In genomic region chr5:143396353-143396940, GRCh38 we compare ENCODE assay signal across 9 cellular contexts. TPM values are rescaled to one million over a fixed set of nuclear protein-coding genes. Genes with fewer than 3 reads are reported as not detected.
A peak's percentile ranks its signal among the peaks of the same experiment; 100 is the strongest.
DNase-seq lines count a peak whose midpoint lies in the region; ATAC-seq, FAIRE-seq and TF ChIP-seq lines count a peak whose summit lies in the region.
"Had no signal": no experiment of that assay in that cellular context is flagged by ENCODE, and none has a peak within 500 bp of the region (broad histone marks: within the 10 kb centered on the region; RNA-seq: fewer than 3 reads in every experiment).

No MANE protein-coding gene starts in this region.

- H3K27me3 Mint-ChIP-seq in natural killer cell treated with Interleukin-12 subunit alpha and Interleukin-12 subunit beta and Interleukin-15 and Interleukin-18, amount 100 ng/mL, for 72 hours = no peaks in the 10 kb centered on the region

- DNase-seq in GM06990 (ENCODE audit: extremely low read depth, insufficient read length) (peak; percentile 27), bronchial epithelial cell (ENCODE audit: low read depth) (peak; percentile 10), NCI-H1436 (lab: John Stamatoyannopoulos, UW) (no peak), amygdala (lab: John Stamatoyannopoulos, UW) (no peak)
- DNase-seq in natural killer cell treated with Interleukin-12 subunit alpha and Interleukin-12 subunit beta and Interleukin-15 and Interleukin-18, amount 100 ng/mL, for 72 hours (ENCODE audit: low spot score) = no peak
- DNase-seq: SIG-M5 had no signal

- H3K4me1 Mint-ChIP-seq in natural killer cell treated with Interleukin-12 subunit alpha and Interleukin-12 subunit beta and Interleukin-15 and Interleukin-18, amount 100 ng/mL, for 72 hours (ENCODE audit: low read depth in 2 of 2) = peaks cover 45 to 65% of the 10 kb centered on the region in 2 donors

- H3K36me3 ChIP-seq in GM06990 (ENCODE audit: control insufficient read depth, insufficient read depth, low read length) (peaks cover 8% of the 10 kb centered on the region), bronchial epithelial cell (ENCODE audit: control insufficient read depth, insufficient read depth, low read length) (no peaks in the 10 kb centered on the region)

- peak; percentile 24 for ATAC-seq in HG03159 (IDR thresholded peaks at IDR 0.05; ENCODE audit: unreplicated experiment)
- ATAC-seq in natural killer cell treated with Interleukin-12 subunit alpha and Interleukin-12 subunit beta and Interleukin-15 and Interleukin-18, amount 100 ng/mL, for 72 hours = no peak
- no peak for ATAC-seq in HG03095 (IDR thresholded peaks at IDR 0.05; ENCODE audit: unreplicated experiment)
- no peak for ATAC-seq in GM21723 (IDR thresholded peaks at IDR 0.05; ENCODE audit: unreplicated experiment)

- H3K4me3 ChIP-seq in GM06990 (replicated peaks; ENCODE audit: low read depth, low read length) = peak overlapping the region; percentile 94
- H3K4me3 ChIP-seq in bronchial epithelial cell (ENCODE audit: low read depth, low read length) = peak overlapping the region; percentile 12

- FAIRE-seq in bronchial epithelial cell (lab: Jason Lieb, UNC) = no peak

- no peak for TF ChIP-seq CTCF in GM06990 (IDR thresholded peaks at IDR 0.05; ENCODE audit: insufficient read depth, low read length, poor library complexity, severe bottlenecking)
- no peak for TF ChIP-seq CTCF in bronchial epithelial cell (IDR thresholded peaks at IDR 0.05; ENCODE audit: insufficient read depth, low read length, severe bottlenecking)

- H3K9me3 Mint-ChIP-seq in natural killer cell treated with Interleukin-12 subunit alpha and Interleukin-12 subunit beta and Interleukin-15 and Interleukin-18, amount 100 ng/mL, for 72 hours = no peaks in the 10 kb centered on the region

- H3K27ac Mint-ChIP-seq in natural killer cell treated with Interleukin-12 subunit alpha and Interleukin-12 subunit beta and Interleukin-15 and Interleukin-18, amount 100 ng/mL, for 72 hours = peak overlapping the region; percentile 48 to 50

- peaks cover 35% of the 10 kb centered on the region for H3K36me3 Mint-ChIP-seq in natural killer cell treated with Interleukin-12 subunit alpha and Interleukin-12 subunit beta and Interleukin-15 and Interleukin-18, amount 100 ng/mL, for 72 hours

- no peaks in the 10 kb centered on the region for H3K27me3 ChIP-seq in GM06990 (replicated peaks; ENCODE audit: control insufficient read depth, insufficient read depth, low read length)
- H3K27me3 ChIP-seq in bronchial epithelial cell (ENCODE audit: control insufficient read depth, insufficient read depth, low read length) = no peaks in the 10 kb centered on the region

- peak overlapping the region; percentile 97 for H3K4me3 Mint-ChIP-seq in natural killer cell treated with Interleukin-12 subunit alpha and Interleukin-12 subunit beta and Interleukin-15 and Interleukin-18, amount 100 ng/mL, for 72 hours

RNA-seq across cellular contexts. Expression of gene NR3C1, which starts 7.0 kb away (rescaled TPM):
- 35.2 and 41.9 TPM in 2 replicates for total RNA-seq in bronchial epithelial cell
- 100 to 1,000 TPM; 166 to 182 TPM for total RNA-seq in natural killer cell treated with Interleukin-12 subunit alpha and Interleukin-12 subunit beta and Interleukin-15 and Interleukin-18, amount 100 ng/mL, for 72 hours

Comparison
In these comparisons a context has a peak if more than half of its experiments do, and no peak if none do; other contexts are left out.
1. DNase-seq: peak in GM06990 (single experiment) and bronchial epithelial cell (single experiment); none in natural killer cell treated with Interleukin-12 subunit alpha and Interleukin-12 subunit beta and Interleukin-15 and Interleukin-18, amount 100 ng/mL, for 72 hours (single experiment), NCI-H1436 (single experiment) and amygdala (0 of 56).